Comparison of ENCODE assay signal across 26 cellular contexts in the genomic region with DNA sequence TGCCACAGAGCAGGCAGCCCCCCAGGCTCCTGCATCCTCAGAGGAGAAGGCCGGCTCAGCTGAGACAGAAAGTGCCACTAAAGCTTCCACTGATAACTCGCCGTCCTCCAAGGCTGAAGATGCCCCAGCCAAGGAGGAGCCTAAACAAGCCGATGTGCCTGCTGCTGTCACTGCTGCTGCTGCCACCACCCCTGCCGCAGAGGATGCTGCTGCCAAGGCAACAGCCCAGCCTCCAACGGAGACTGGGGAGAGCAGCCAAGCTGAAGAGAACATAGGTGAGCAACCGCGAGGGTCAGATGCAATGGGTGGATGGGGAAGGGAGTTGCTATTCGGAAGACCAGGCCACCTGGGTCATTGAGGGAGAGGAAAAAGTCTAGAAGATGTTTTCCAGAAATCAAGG. TPM values are rescaled to one million over a fixed set of nuclear protein-coding genes. Genes with fewer than 3 reads are reported as not detected.
DNase-seq lines count a peak whose midpoint lies in the region; ATAC-seq, FAIRE-seq and TF ChIP-seq lines count a peak whose summit lies in the region.
"Had no signal": no experiment of that assay in that cellular context is flagged by ENCODE, and none has a peak within 500 bp of the region (broad histone marks: within the 10 kb centered on the region; RNA-seq: fewer than 3 reads in every experiment).

No MANE protein-coding gene starts in this region.

- H3K27ac Mint-ChIP-seq in astrocyte (ENCODE audit: unreplicated experiment) = peak overlapping the region; percentile 66
- H3K27ac Mint-ChIP-seq: CD4-positive, alpha-beta T cell had no signal

- no peaks in the 10 kb centered on the region for H3K9me3 Mint-ChIP-seq in astrocyte (ENCODE audit: unreplicated experiment)
- H3K9me3 Mint-ChIP-seq: CD4-positive, alpha-beta T cell had no signal

- H2AK5ac ChIP-seq in mesenchymal stem cell (ENCODE audit: low read length, severe bottlenecking) = no peak overlapping the region

- H3K4me1 Mint-ChIP-seq in astrocyte (ENCODE audit: low read depth, unreplicated experiment) = peaks cover 13% of the 10 kb centered on the region

- H3K14ac ChIP-seq in mesenchymal stem cell (ENCODE audit: low read length in 2 of 2) = no peak overlapping the region

- H3K27ac ChIP-seq in astrocyte (ENCODE audit: low read depth, low read length) (no peak overlapping the region), mesenchymal stem cell (ENCODE audit: low read length, poor library complexity, severe bottlenecking) (no peak overlapping the region), esophagus muscularis mucosa (replicated peaks in 1 of 4) (no peak overlapping the region)
- H3K27ac ChIP-seq: BLaER1 treated with 17β-estradiol and CSF1 and Interleukin-3, amounts not matched to agents 10 nM and 100 nM; PC-9; SJCRH30 had no signal

- ATAC-seq in HG02623 (IDR thresholded peaks at IDR 0.05; ENCODE audit: unreplicated experiment) = no peak
- ATAC-seq: HCT116, Right ventricle myocardium inferior had no signal

- peak overlapping the region; percentile 18 for H4K91ac ChIP-seq in mesenchymal stem cell (ENCODE audit: low read length)

- TF ChIP-seq CTCF in astrocyte (IDR thresholded peaks at IDR 0.05; ENCODE audit: insufficient read depth, low read depth, low read length) (no peak), esophagus muscularis mucosa (IDR thresholded peaks at IDR 0.05) (no peak)

- H3K9ac ChIP-seq in astrocyte (ENCODE audit: low read length) (no peak overlapping the region), mesenchymal stem cell (ENCODE audit: low read length) (no peak overlapping the region)
- H3K9ac ChIP-seq: BLaER1 treated with 17β-estradiol and CSF1 and Interleukin-3, amounts not matched to agents 10 nM and 100 nM had no signal

- no peak overlapping the region for H3K4me2 ChIP-seq in astrocyte (ENCODE audit: low read length)
- no peak overlapping the region for H3K4me2 ChIP-seq in mesenchymal stem cell (ENCODE audit: low read length, poor library complexity, severe bottlenecking)
- H3K4me2 ChIP-seq: BLaER1 treated with 17β-estradiol and CSF1 and Interleukin-3, amounts not matched to agents 10 nM and 100 nM; PC-9 had no signal

- H2AFZ ChIP-seq in astrocyte (ENCODE audit: low read depth, low read length) (no peak overlapping the region), mesenchymal stem cell (ENCODE audit: low read depth, low read length) (no peak overlapping the region)
- H2AFZ ChIP-seq: PC-9 had no signal

- no peaks in the 10 kb centered on the region for H3K79me2 ChIP-seq in astrocyte (ENCODE audit: insufficient read depth, low read length)

- 97% methylated on average over 9 of the region's 9 CpGs for WGBS in mesenchymal stem cell
- WGBS in esophagus muscularis mucosa = 89% methylated on average over 9 of the region's 9 CpGs

- TF ChIP-seq POLR2A in esophagus muscularis mucosa (IDR thresholded peaks at IDR 0.05; ENCODE audit: low read depth) = no peak

- H3K4ac ChIP-seq in mesenchymal stem cell (ENCODE audit: low read depth in 1 of 2, low read length in 2 of 2) = no peak overlapping the region

- H3K27me3 Mint-ChIP-seq in astrocyte (ENCODE audit: low read depth, unreplicated experiment) = no peaks in the 10 kb centered on the region

- no peak overlapping the region for H3K18ac ChIP-seq in mesenchymal stem cell (ENCODE audit: low read depth in 1 of 2, low read length in 2 of 2)

- no peak overlapping the region for H2BK5ac ChIP-seq in mesenchymal stem cell (ENCODE audit: low read depth, low read length, poor library complexity, severe bottlenecking)

- H3K36me3 ChIP-seq in astrocyte (ENCODE audit: insufficient read depth, low read length) = no peaks in the 10 kb centered on the region
- H3K36me3 ChIP-seq in mesenchymal stem cell (ENCODE audit: control insufficient read depth in 1 of 2, insufficient read depth in 2 of 2, low read depth in 1 of 2, low read length in 2 of 2) = no peaks in the 10 kb centered on the region
- H3K36me3 ChIP-seq in esophagus muscularis mucosa = no peaks in the 10 kb centered on the region
- H3K36me3 ChIP-seq: BLaER1 treated with 17β-estradiol and CSF1 and Interleukin-3, amounts not matched to agents 10 nM and 100 nM; MG63; SJCRH30 had no signal

- DNase-seq in Ammon's horn (ENCODE audit: low spot score) (peak; percentile 24), astrocyte (ENCODE audit: low read depth) (no peak), mesenchymal stem cell (no peak), putamen (ENCODE audit: low spot score) (peak; percentile 54), AG20443 (ENCODE audit: low spot score) (no peak), esophagus muscularis mucosa (ENCODE audit: extremely low spot score) (no peak)
- DNase-seq: 8988T; ACHN; CD4-positive, alpha-beta T cell; IMR-90; KG1; MG63; NCI-H1105 treated with DMSO at 0.1 percent for 48 hours; NCI-H1694; NCI-H2029 treated with DMSO at 0.1 percent for 48 hours; NCI-H2171 treated with DMSO at 0.1 percent for 48 hours; NCI-H345; NCI-H510A treated with DMSO at 0.1 percent for 48 hours; PC-9; SJCRH30 had no signal

- no peaks in the 10 kb centered on the region for H3K79me1 ChIP-seq in mesenchymal stem cell (replicated peaks; ENCODE audit: low read length, poor library complexity, severe bottlenecking)

- no peak overlapping the region for H3K23ac ChIP-seq in mesenchymal stem cell (ENCODE audit: low read length in 2 of 2)

- H2BK12ac ChIP-seq in mesenchymal stem cell (ENCODE audit: low read length in 2 of 2) = no peak overlapping the region

- FAIRE-seq in astrocyte (lab: Jason Lieb, UNC) = no peak
- FAIRE-seq: D721Med, GM18507 had no signal

- H2BK120ac ChIP-seq in mesenchymal stem cell (ENCODE audit: low read depth, low read length) = no peak overlapping the region

- H3K9me3 ChIP-seq in astrocyte (ENCODE audit: insufficient read depth, low read depth, low read length) (no peaks in the 10 kb centered on the region), mesenchymal stem cell (ENCODE audit: control insufficient read depth, low read length) (no peaks in the 10 kb centered on the region), esophagus muscularis mucosa (no peaks in the 10 kb centered on the region)
- H3K9me3 ChIP-seq: BLaER1 treated with 17β-estradiol and CSF1 and Interleukin-3, amounts not matched to agents 10 nM and 100 nM; MG63; SJCRH30 had no signal

- H3K4me1 ChIP-seq in astrocyte (ENCODE audit: insufficient read depth, low read length) (no peaks in the 10 kb centered on the region), mesenchymal stem cell (ENCODE audit: control insufficient read depth, insufficient read depth, low read depth, low read length) (peaks cover 2% of the 10 kb centered on the region), esophagus muscularis mucosa (peaks cover 0 to 3% (median 0%) of the 10 kb centered on the region in 4 donors)
- H3K4me1 ChIP-seq: SJCRH30 had no signal

- H3K4me3 ChIP-seq in astrocyte (ENCODE audit: insufficient read depth, low read depth, low read length) (no peak overlapping the region), mesenchymal stem cell (ENCODE audit: insufficient read depth in 1 of 2, low read depth in 1 of 2, low read length in 2 of 2) (peak overlapping the region in 1 of 2 experiments; percentile 20), esophagus muscularis mucosa (no peak overlapping the region)
- H3K4me3 ChIP-seq: BLaER1 treated with 17β-estradiol and CSF1 and Interleukin-3, amounts not matched to agents 10 nM and 100 nM; MG63; PC-9; SJCRH30 had no signal

- TF ChIP-seq EP300 in esophagus muscularis mucosa (IDR thresholded peaks at IDR 0.05) = no peak

- H3K4me3 Mint-ChIP-seq in astrocyte (ENCODE audit: unreplicated experiment) = no peak overlapping the region
- H3K4me3 Mint-ChIP-seq: CD4-positive, alpha-beta T cell had no signal

- no peaks in the 10 kb centered on the region for H3K36me3 Mint-ChIP-seq in astrocyte (ENCODE audit: low read depth, unreplicated experiment)

- H4K20me1 ChIP-seq in astrocyte (ENCODE audit: insufficient read depth, low read length) = no peaks in the 10 kb centered on the region
- H4K20me1 ChIP-seq: BLaER1 treated with 17β-estradiol and CSF1 and Interleukin-3, amounts not matched to agents 10 nM and 100 nM had no signal

- H3K27me3 ChIP-seq in astrocyte (ENCODE audit: insufficient read depth, low read length) (no peaks in the 10 kb centered on the region), mesenchymal stem cell (ENCODE audit: control insufficient read depth in 1 of 2, insufficient read depth in 1 of 2, low read length in 2 of 2) (peaks cover 0 to 9% of the 10 kb centered on the region in 2 experiments), esophagus muscularis mucosa (peaks cover 0 to 9% (median 0%) of the 10 kb centered on the region in 4 donors)
- H3K27me3 ChIP-seq: MG63, SJCRH30 had no signal

- peak overlapping the region; percentile 60 for H2BK15ac ChIP-seq in mesenchymal stem cell (ENCODE audit: low read depth, poor library complexity, severe bottlenecking)

- H4K8ac ChIP-seq in mesenchymal stem cell (ENCODE audit: low read length) = no peak overlapping the region

- intact Hi-C loops in esophagus muscularis mucosa (cut with DNase I) = no loop called here

RNA-seq across cellular contexts. Expression of a gene that starts 53.0 kb away (rescaled TPM):
- total RNA-seq in astrocyte = 13.8 and 17.4 TPM in 2 replicates
- polyA plus RNA-seq in mesenchymal stem cell (2013, experiment 1 of 2) = 0.54 TPM
- 0.52 TPM for polyA plus RNA-seq in mesenchymal stem cell (2013, experiment 2 of 2)
- 1 to 10 TPM in 3 of 4 donors, under 1 TPM in 1; 0.42 to 7.0 (median 3.1) TPM for total RNA-seq in esophagus muscularis mucosa
- total RNA-seq: CD4-positive, alpha-beta T cell; PC-9; SJCRH30 had no signal

Comparison
In these comparisons a context has a peak if more than half of its experiments do, and no peak if none do; other contexts are left out.
1. DNase-seq: peak in Ammon's horn (single experiment) and putamen (single experiment); none in astrocyte (single experiment), mesenchymal stem cell (single experiment), AG20443 (single experiment) and esophagus muscularis mucosa (single experiment).